8 cellular contexts compared by ENCODE assay signal in genomic region chr14:75002392-75003249, GRCh38. TPM values are rescaled to one million over a fixed set of nuclear protein-coding genes. Genes with fewer than 3 reads are reported as not detected.
DNase-seq lines count a peak whose midpoint lies in the region; ATAC-seq and TF ChIP-seq lines count a peak whose summit lies in the region.

Gene EIF2B2, plus strand, starts transcription at chr14:75002921. Its CDS starts 70 bp downstream, at chr14:75002991.

- POLR2A ChIA-PET in RWPE1 (lab: Yijun Ruan, JAX; ENCODE audit: low non-redundant PET) = no interaction called here
- POLR2A ChIA-PET in naive thymus-derived CD8-positive, alpha-beta T cell (lab: Charles Lee) = interaction anchor here (0.6 to 1.6 kb wide), 9 partner anchors 28 to 299 kb away, joined by 3 to 5 read pairs (median 3); partner anchors contain the start of genes MLH3, NEK9, RPS6KL1 and ZC2HC1C

- no peaks in the 10 kb centered on the region for H3K9me3 ChIP-seq in fibroblast of lung (ENCODE audit: control insufficient read depth, insufficient read depth, low read depth, low read length)

- TF ChIP-seq CTCF in LNCaP clone FGC (IDR thresholded peaks at IDR 0.05; ENCODE audit: control insufficient read depth, extremely low read depth, insufficient read depth) (no peak), RWPE1 (conservative IDR thresholded peaks at IDR 0.05; ENCODE audit: low read depth) (no peak), fibroblast of lung (conservative IDR thresholded peaks at IDR 0.05 in 1 of 2, IDR thresholded peaks at IDR 0.05 in 1 of 2; ENCODE audit: low read depth in 1 of 2, low read length in 2 of 2) (no peak)

- peak within 1 kb of the TSS; percentile 99 for H3K4me2 ChIP-seq in fibroblast of lung (ENCODE audit: extremely low read depth, insufficient read depth, low read length)

- H3K27me3 Mint-ChIP-seq in activated T-helper 17 cell treated with anti-CD3 and anti-CD28 coated beads, Interleukin-2, amount 50 U/mL, for 72 hours = no peaks in the 10 kb centered on the region
- H3K27me3 Mint-ChIP-seq in naive thymus-derived CD8-positive, alpha-beta T cell = no peaks in the 10 kb centered on the region

- peaks cover 7% of the 10 kb centered on the region for H3K4me1 ChIP-seq in fibroblast of lung (ENCODE audit: control insufficient read depth, extremely low read depth, insufficient read depth, low read length)

- H3K27me3 ChIP-seq in fibroblast of lung (ENCODE audit: control insufficient read depth, insufficient read depth, low read length) = no peaks in the 10 kb centered on the region

- H4K20me1 ChIP-seq in fibroblast of lung (ENCODE audit: control insufficient read depth, extremely low read depth, insufficient read depth, low read length) = no peaks in the 10 kb centered on the region

- peaks cover 51% of the 10 kb centered on the region for H3K36me3 Mint-ChIP-seq in activated T-helper 17 cell treated with anti-CD3 and anti-CD28 coated beads, Interleukin-2, amount 50 U/mL, for 72 hours (ENCODE audit: low read depth)
- peaks cover 3 to 36% (median 14%) of the 10 kb centered on the region in 3 donors for H3K36me3 Mint-ChIP-seq in naive thymus-derived CD8-positive, alpha-beta T cell

- H3K36me3 ChIP-seq in fibroblast of lung (ENCODE audit: control insufficient read depth, insufficient read depth, low read length) = peaks cover 5% of the 10 kb centered on the region

- peak; percentile 98 for ATAC-seq in activated T-helper 17 cell treated with anti-CD3 and anti-CD28 coated beads, Interleukin-2, amount 50 U/mL, for 72 hours (replicated peaks)
- ATAC-seq in naive thymus-derived CD8-positive, alpha-beta T cell = peak; percentile 92 to 97

- H3K27ac ChIP-seq in RWPE1 (peak within 1 kb of the TSS; percentile 83), fibroblast of lung (ENCODE audit: insufficient read depth, low read length) (peak within 1 kb of the TSS; percentile 78)

- DNase-seq in Daoy (ENCODE audit: low read depth) (peak; percentile 99), GOT3 (lab: John Stamatoyannopoulos, UW) (peak; percentile 57), LNCaP clone FGC (ENCODE audit: low read depth) (peak; percentile 80), RWPE1 (ENCODE audit: low spot score) (peak; percentile 99), fibroblast of lung (ENCODE audit: low read depth in 2 of 2) (peak; percentile 93 to 95)
- DNase-seq in naive thymus-derived CD8-positive, alpha-beta T cell = peak; percentile 93 to 100 (median 99)
- DNase-seq in stimulated activated naive CD4-positive, alpha-beta T cell (lab: John Stamatoyannopoulos, UW) = peak; percentile 96 to 99 (median 98)

- peak within 1 kb of the TSS; percentile 96 for H3K4me3 Mint-ChIP-seq in activated T-helper 17 cell treated with anti-CD3 and anti-CD28 coated beads, Interleukin-2, amount 50 U/mL, for 72 hours
- peak within 1 kb of the TSS; percentile 82 to 99 (median 98) for H3K4me3 Mint-ChIP-seq in naive thymus-derived CD8-positive, alpha-beta T cell

- H3K4me3 ChIP-seq in LNCaP clone FGC (ENCODE audit: low read depth, low read length) (peak within 1 kb of the TSS; percentile 96), fibroblast of lung (replicated peaks in 1 of 4; ENCODE audit: control extremely low read depth in 1 of 4, insufficient read depth in 1 of 4, low read depth in 3 of 4, low read length in 4 of 4) (peak within 1 kb of the TSS; percentile 51 to 89 (median 76))

- H3K9me3 Mint-ChIP-seq in activated T-helper 17 cell treated with anti-CD3 and anti-CD28 coated beads, Interleukin-2, amount 50 U/mL, for 72 hours = no peaks in the 10 kb centered on the region
- H3K9me3 Mint-ChIP-seq in naive thymus-derived CD8-positive, alpha-beta T cell = no peaks in the 10 kb centered on the region

- peak within 1 kb of the TSS; percentile 99 for H3K27ac Mint-ChIP-seq in activated T-helper 17 cell treated with anti-CD3 and anti-CD28 coated beads, Interleukin-2, amount 50 U/mL, for 72 hours
- peak within 1 kb of the TSS; percentile 94 to 100 (median 99) for H3K27ac Mint-ChIP-seq in naive thymus-derived CD8-positive, alpha-beta T cell

- peak within 1 kb of the TSS; percentile 90 for H2AFZ ChIP-seq in fibroblast of lung (ENCODE audit: low read length)

- peaks cover 19% of the 10 kb centered on the region for H3K79me2 ChIP-seq in fibroblast of lung (ENCODE audit: control insufficient read depth, insufficient read depth, low read length)

- CTCF ChIA-PET in RWPE1 (lab: Yijun Ruan, JAX) = interaction anchor here (0.5 to 1.0 kb wide), 3 partner anchors 61 to 97 kb away, joined by 3 to 4 read pairs (median 4); partner anchors contain the start of gene ACYP1

- H3K4me1 Mint-ChIP-seq in activated T-helper 17 cell treated with anti-CD3 and anti-CD28 coated beads, Interleukin-2, amount 50 U/mL, for 72 hours = peaks cover 20% of the 10 kb centered on the region
- H3K4me1 Mint-ChIP-seq in naive thymus-derived CD8-positive, alpha-beta T cell = peaks cover 12 to 51% (median 40%) of the 10 kb centered on the region in 4 donors

- H3K9ac ChIP-seq in fibroblast of lung (ENCODE audit: insufficient read depth, low read length) = peak within 1 kb of the TSS; percentile 81

RNA-seq across cellular contexts. Expression of gene EIF2B2, which starts in this region (rescaled TPM):
- 72.0 and 87.9 TPM in 2 replicates for total RNA-seq in Daoy (2014; rRNA removed; shearing (Covaris generic))
- 10 to 100 TPM; 27.4 to 44.3 TPM for total RNA-seq in activated T-helper 17 cell treated with anti-CD3 and anti-CD28 coated beads, Interleukin-2, amount 50 U/mL, for 72 hours
- total RNA-seq in fibroblast of lung = 30.2 and 34.2 TPM in 2 replicates
- polyA plus RNA-seq in fibroblast of lung = 83.6 and 120 TPM in 2 replicates
- 51.4 and 73.0 TPM in 2 replicates for polyA plus RNA-seq in fibroblast of lung (2012)
- polyA minus RNA-seq in fibroblast of lung (ENCODE audit: low replicate concordance) = 40.7 and 49.0 TPM in 2 replicates
- 10 to 100 TPM; 28.7 to 36.7 TPM for total RNA-seq in naive thymus-derived CD8-positive, alpha-beta T cell
- polyA plus RNA-seq in naive thymus-derived CD8-positive, alpha-beta T cell = 10 to 100 TPM; 14.1 to 26.7 (median 17.5) TPM

Comparison
In these comparisons a context has a peak if more than half of its experiments do, and no peak if none do; other contexts are left out.
1. Peak in every context shown above with its lines: DNase-seq, ATAC-seq, H3K4me3 ChIP-seq and H3K27ac ChIP-seq.